ENCODE assay signal across 24 cellular contexts in genomic region chr15:73282567-73283200, GRCh38.
"Had no signal": no experiment of that assay in that cellular context is flagged by ENCODE, and none has a peak within 500 bp of the region (broad histone marks: within the 10 kb centered on the region; RNA-seq: fewer than 3 reads in every experiment).

No MANE protein-coding gene starts in this region.

- H3K9me3 Mint-ChIP-seq: activated naive CD4-positive, alpha-beta T cell treated with anti-CD3 and anti-CD28 coated beads, Interleukin-2, amount 50 U/mL, for 24 hours; activated T-helper 1 cell treated with anti-CD3 and anti-CD28 coated beads, Interleukin-12 subunit alpha, Interleukin-12 subunit beta, Interleukin-2, Interleukin-4 antibody, amounts not matched to agents 30 ng/mL and 10 ng/mL and 1 ng/mL, durations not matched to agents 14 hours and 24 hours and 36 hours; natural killer cell had no signal

- H3K36me3 ChIP-seq: brain microvascular endothelial cell had no signal

- H3K4me3 Mint-ChIP-seq: activated CD8-positive, alpha-beta T cell treated with anti-CD3 and anti-CD28 coated beads, Interleukin-2, amount 10 ng/mL, durations not matched to agents 7 days and 5 days; activated naive CD4-positive, alpha-beta T cell treated with anti-CD3 and anti-CD28 coated beads, Interleukin-2, amount 50 U/mL, for 24 hours; activated T-helper 1 cell treated with anti-CD3 and anti-CD28 coated beads, Interleukin-12 subunit alpha, Interleukin-12 subunit beta, Interleukin-2, Interleukin-4 antibody, amounts not matched to agents 30 ng/mL and 10 ng/mL and 1 ng/mL, durations not matched to agents 14 hours and 24 hours and 36 hours; natural killer cell had no signal

- DNase-seq: activated CD4-positive, alpha-beta T cell treated with anti-CD3 and anti-CD28 coated beads, Interleukin-2, amount 50 U/mL, for 1 hour; activated CD8-positive, alpha-beta T cell treated with anti-CD3 and anti-CD28 coated beads, Interleukin-2, amount 10 ng/mL, durations not matched to agents 7 days and 5 days; activated gamma-delta T cell treated with Interleukin-2 at 50 U/mL for 16 hours; brain microvascular endothelial cell; central memory CD4-positive, alpha-beta T cell; effector memory CD4-positive, alpha-beta T cell; islet precursor cell; left colon; natural killer cell; retina; stimulated activated CD4-positive, alpha-beta T cell treated with anti-CD3 and anti-CD28 coated beads, Interleukin-12 subunit alpha, Interleukin-12 subunit beta, amount 100 ng/mL, for 4 hours; stimulated activated CD4-positive, alpha-beta T cell treated with anti-CD3 and anti-CD28 coated beads, Interleukin-4, amount 100 ng/mL, for 4 hours; stimulated activated naive CD8-positive, alpha-beta T cell treated with anti-CD3 and anti-CD28 coated beads, Interleukin-15, Interleukin-2, amounts not matched to agents 100 U/mL and 50 U/mL, for 24 hours; T-helper 9 cell; thyroid gland had no signal

- H3K4me1 ChIP-seq: thyroid gland had no signal

- H3K27ac Mint-ChIP-seq: activated CD8-positive, alpha-beta T cell treated with anti-CD3 and anti-CD28 coated beads, Interleukin-2, amount 10 ng/mL, durations not matched to agents 7 days and 5 days; activated naive CD4-positive, alpha-beta T cell treated with anti-CD3 and anti-CD28 coated beads, Interleukin-2, amount 50 U/mL, for 24 hours; activated T-helper 1 cell treated with anti-CD3 and anti-CD28 coated beads, Interleukin-12 subunit alpha, Interleukin-12 subunit beta, Interleukin-2, Interleukin-4 antibody, amounts not matched to agents 30 ng/mL and 10 ng/mL and 1 ng/mL, durations not matched to agents 14 hours and 24 hours and 36 hours; natural killer cell; progenitor cell of endocrine pancreas had no signal

- H3K27me3 Mint-ChIP-seq: activated naive CD4-positive, alpha-beta T cell treated with anti-CD3 and anti-CD28 coated beads, Interleukin-2, amount 50 U/mL, for 24 hours; progenitor cell of endocrine pancreas had no signal

- H3K9me3 ChIP-seq: ascending aorta, thyroid gland had no signal

- H3K36me3 Mint-ChIP-seq: natural killer cell had no signal

- H3K27ac ChIP-seq: brain microvascular endothelial cell, thyroid gland had no signal

- FAIRE-seq: colon, frontal cortex had no signal

- ATAC-seq: activated CD4-positive, CD25-positive, alpha-beta regulatory T cell treated with anti-CD3 and anti-CD28 coated beads, Interleukin-2, amount 50 U/mL, for 24 hours; activated CD8-positive, alpha-beta T cell treated with anti-CD3 and anti-CD28 coated beads, Interleukin-2, amount 10 ng/mL, durations not matched to agents 7 days and 5 days; esophagus mucosa; left colon; natural killer cell; stimulated activated naive CD8-positive, alpha-beta T cell treated with anti-CD3 and anti-CD28 coated beads, Interleukin-15, Interleukin-2, amounts not matched to agents 100 U/mL and 50 U/mL, for 24 hours had no signal

- H3K27me3 ChIP-seq: ascending aorta, brain microvascular endothelial cell, thyroid gland had no signal

- H3K4me3 ChIP-seq: ascending aorta, lung, thyroid gland had no signal

- H3K4me1 Mint-ChIP-seq: activated naive CD4-positive, alpha-beta T cell treated with anti-CD3 and anti-CD28 coated beads, Interleukin-2, amount 50 U/mL, for 24 hours; natural killer cell had no signal
